In the genomic region with DNA sequence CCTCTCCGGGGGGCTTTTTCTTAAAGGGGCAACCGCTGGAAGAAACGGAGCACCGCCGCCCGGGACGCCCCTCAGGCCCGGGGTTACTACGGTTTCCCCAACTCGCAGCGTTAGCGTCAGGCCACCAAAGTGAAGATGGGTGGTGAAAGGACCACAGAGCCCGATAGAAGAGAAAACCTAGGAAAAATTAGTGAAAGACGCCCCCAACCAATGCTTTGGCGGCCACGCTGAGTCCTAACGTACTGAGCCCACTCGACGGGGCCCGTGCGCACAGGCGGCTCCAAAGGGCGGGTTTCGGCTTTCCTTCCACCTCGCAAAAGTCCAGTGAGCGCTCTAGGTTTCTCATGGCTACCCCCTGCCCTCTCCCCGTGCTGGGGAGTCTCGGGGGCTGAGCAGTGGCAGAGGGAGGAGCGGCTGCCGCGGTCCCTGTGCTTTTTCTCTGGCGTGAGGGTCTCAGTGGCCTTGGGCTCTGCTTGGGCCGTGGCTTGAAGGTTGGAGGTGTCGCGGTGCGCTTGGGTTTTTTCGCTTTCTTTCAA, we compare ENCODE assay signal across 1 cellular context.
TF ChIP-seq lines count a peak whose summit lies in the region.

No MANE protein-coding gene starts in this region.

TF ChIP-seq in K562, 482 proteins besides CTCF, POLR2A, EP300 and RAD21 (continued from another document and continues in another):
- no peak for TF ChIP-seq CTCFL (IDR thresholded peaks at IDR 0.05; ENCODE audit: borderline replicate concordance, insufficient read depth, low read depth, low read length, poor library complexity, severe bottlenecking)
- TF ChIP-seq MTA3 (IDR thresholded peaks at IDR 0.05; ENCODE audit: borderline replicate concordance) = no peak
- TF ChIP-seq JUN (IDR thresholded peaks at IDR 0.05; ENCODE audit: borderline replicate concordance, low read depth, low read length) = no peak
- no peak for TF ChIP-seq JUN (CRISPR knock-in tag; IDR thresholded peaks at IDR 0.05; ENCODE audit: borderline replicate concordance)
- TF ChIP-seq KAT8 (IDR thresholded peaks at IDR 0.05; ENCODE audit: low read depth) = no peak
- TF ChIP-seq ARNT (IDR thresholded peaks at IDR 0.05) = no peak; a peak in 1 of 4 replicates
- TF ChIP-seq GATAD2A (IDR thresholded peaks at IDR 0.05) = no peak
- TF ChIP-seq ZNF57 (CRISPR knock-in tag; IDR thresholded peaks at IDR 0.05) = no peak
- TF ChIP-seq MXI1 (IDR thresholded peaks at IDR 0.05; ENCODE audit: low read depth, low read length) = 0 out of 2 replicates have a peak, but pooled peaks have one; percentile 8
- peak; percentile 5; the same call in 1 of the 2 replicates for TF ChIP-seq POLR2AphosphoS5 (IDR thresholded peaks at IDR 0.05; ENCODE audit: control insufficient read depth, insufficient read depth, low read depth, low read length)
- TF ChIP-seq TEAD1 (CRISPR knock-in tag; IDR thresholded peaks at IDR 0.05) = no peak
- TF ChIP-seq, protein P1, sequence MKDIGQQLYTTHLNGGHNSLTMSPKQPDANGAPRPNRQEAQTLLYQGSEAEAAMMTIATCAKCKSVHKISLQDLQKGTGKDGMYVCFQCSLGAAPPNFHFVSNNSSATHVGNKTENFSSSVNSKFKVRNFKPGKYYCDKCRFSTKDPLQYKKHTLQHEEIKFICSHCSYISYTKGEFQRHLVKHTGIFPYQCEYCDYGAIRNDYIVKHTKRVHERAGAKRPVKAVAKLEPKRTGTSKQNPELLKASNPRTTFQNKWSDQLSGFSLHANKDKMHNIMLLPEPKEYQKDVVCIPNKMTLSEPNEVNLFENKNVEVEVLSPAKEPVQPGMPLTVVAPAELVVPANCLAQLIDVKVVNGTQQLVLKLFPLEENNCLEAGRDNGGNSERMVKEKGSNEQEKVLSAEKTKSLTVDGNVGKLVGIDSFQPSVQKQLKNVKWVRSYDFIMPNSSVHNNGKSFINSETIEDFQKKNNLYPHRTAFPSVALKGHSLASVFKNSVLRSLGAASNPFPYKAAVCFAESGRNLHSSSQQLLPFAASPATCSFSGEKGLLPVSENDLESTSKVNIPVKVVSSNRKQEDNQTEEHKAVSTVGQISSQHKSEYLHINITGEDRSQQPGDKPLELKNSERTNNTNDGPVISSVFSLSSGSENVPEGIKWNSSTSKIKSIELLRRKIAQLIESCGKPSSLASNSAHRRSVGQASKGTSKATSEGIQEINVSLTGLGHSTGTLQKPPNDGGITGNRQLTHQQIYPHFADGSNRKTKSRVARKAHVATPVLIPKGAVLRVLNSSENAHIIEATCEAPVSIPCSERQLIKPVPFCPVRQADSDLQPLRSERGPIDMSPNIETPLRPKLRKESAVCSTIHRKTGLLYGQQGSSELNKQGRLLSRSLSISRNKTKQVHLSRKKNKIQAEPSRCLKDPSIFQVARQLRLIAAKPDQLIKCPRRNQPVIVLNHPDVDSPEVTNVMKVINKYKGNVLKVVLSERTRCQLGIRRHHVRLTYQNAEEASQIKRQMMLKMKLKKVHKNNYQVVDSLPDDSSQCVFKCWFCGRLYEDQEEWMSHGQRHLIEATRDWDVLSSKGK (CRISPR knock-in tag; IDR thresholded peaks at IDR 0.05) = no peak
- no peak for TF ChIP-seq ELF1 (tag; IDR thresholded peaks at IDR 0.05)
- TF ChIP-seq POLR3A (IDR thresholded peaks at IDR 0.05; ENCODE audit: borderline replicate concordance, extremely low read depth, insufficient read depth, insufficient read length) = no peak
- TF ChIP-seq NCOA2 (IDR thresholded peaks at IDR 0.05; ENCODE audit: partially characterized antibody in 2 of 2) = no peak
- no peak for TF ChIP-seq POU5F1 (IDR thresholded peaks at IDR 0.05; ENCODE audit: borderline replicate concordance, low read depth, low read length, partially characterized antibody)
- no peak for TF ChIP-seq POLR2H (tag; IDR thresholded peaks at IDR 0.05; ENCODE audit: low read depth)
- TF ChIP-seq CBFA2T3 (IDR thresholded peaks at IDR 0.05) = no peak
- TF ChIP-seq NFRKB (IDR thresholded peaks at IDR 0.05; ENCODE audit: low read depth) = peak; percentile 84
- TF ChIP-seq TAF9B (IDR thresholded peaks at IDR 0.05; ENCODE audit: partially characterized antibody) = peak; percentile 11
- peak; percentile 40 for TF ChIP-seq SMARCE1 (IDR thresholded peaks at IDR 0.05)
- TF ChIP-seq ZBTB34 (CRISPR knock-in tag; IDR thresholded peaks at IDR 0.05) = no peak
- TF ChIP-seq, protein P2, sequence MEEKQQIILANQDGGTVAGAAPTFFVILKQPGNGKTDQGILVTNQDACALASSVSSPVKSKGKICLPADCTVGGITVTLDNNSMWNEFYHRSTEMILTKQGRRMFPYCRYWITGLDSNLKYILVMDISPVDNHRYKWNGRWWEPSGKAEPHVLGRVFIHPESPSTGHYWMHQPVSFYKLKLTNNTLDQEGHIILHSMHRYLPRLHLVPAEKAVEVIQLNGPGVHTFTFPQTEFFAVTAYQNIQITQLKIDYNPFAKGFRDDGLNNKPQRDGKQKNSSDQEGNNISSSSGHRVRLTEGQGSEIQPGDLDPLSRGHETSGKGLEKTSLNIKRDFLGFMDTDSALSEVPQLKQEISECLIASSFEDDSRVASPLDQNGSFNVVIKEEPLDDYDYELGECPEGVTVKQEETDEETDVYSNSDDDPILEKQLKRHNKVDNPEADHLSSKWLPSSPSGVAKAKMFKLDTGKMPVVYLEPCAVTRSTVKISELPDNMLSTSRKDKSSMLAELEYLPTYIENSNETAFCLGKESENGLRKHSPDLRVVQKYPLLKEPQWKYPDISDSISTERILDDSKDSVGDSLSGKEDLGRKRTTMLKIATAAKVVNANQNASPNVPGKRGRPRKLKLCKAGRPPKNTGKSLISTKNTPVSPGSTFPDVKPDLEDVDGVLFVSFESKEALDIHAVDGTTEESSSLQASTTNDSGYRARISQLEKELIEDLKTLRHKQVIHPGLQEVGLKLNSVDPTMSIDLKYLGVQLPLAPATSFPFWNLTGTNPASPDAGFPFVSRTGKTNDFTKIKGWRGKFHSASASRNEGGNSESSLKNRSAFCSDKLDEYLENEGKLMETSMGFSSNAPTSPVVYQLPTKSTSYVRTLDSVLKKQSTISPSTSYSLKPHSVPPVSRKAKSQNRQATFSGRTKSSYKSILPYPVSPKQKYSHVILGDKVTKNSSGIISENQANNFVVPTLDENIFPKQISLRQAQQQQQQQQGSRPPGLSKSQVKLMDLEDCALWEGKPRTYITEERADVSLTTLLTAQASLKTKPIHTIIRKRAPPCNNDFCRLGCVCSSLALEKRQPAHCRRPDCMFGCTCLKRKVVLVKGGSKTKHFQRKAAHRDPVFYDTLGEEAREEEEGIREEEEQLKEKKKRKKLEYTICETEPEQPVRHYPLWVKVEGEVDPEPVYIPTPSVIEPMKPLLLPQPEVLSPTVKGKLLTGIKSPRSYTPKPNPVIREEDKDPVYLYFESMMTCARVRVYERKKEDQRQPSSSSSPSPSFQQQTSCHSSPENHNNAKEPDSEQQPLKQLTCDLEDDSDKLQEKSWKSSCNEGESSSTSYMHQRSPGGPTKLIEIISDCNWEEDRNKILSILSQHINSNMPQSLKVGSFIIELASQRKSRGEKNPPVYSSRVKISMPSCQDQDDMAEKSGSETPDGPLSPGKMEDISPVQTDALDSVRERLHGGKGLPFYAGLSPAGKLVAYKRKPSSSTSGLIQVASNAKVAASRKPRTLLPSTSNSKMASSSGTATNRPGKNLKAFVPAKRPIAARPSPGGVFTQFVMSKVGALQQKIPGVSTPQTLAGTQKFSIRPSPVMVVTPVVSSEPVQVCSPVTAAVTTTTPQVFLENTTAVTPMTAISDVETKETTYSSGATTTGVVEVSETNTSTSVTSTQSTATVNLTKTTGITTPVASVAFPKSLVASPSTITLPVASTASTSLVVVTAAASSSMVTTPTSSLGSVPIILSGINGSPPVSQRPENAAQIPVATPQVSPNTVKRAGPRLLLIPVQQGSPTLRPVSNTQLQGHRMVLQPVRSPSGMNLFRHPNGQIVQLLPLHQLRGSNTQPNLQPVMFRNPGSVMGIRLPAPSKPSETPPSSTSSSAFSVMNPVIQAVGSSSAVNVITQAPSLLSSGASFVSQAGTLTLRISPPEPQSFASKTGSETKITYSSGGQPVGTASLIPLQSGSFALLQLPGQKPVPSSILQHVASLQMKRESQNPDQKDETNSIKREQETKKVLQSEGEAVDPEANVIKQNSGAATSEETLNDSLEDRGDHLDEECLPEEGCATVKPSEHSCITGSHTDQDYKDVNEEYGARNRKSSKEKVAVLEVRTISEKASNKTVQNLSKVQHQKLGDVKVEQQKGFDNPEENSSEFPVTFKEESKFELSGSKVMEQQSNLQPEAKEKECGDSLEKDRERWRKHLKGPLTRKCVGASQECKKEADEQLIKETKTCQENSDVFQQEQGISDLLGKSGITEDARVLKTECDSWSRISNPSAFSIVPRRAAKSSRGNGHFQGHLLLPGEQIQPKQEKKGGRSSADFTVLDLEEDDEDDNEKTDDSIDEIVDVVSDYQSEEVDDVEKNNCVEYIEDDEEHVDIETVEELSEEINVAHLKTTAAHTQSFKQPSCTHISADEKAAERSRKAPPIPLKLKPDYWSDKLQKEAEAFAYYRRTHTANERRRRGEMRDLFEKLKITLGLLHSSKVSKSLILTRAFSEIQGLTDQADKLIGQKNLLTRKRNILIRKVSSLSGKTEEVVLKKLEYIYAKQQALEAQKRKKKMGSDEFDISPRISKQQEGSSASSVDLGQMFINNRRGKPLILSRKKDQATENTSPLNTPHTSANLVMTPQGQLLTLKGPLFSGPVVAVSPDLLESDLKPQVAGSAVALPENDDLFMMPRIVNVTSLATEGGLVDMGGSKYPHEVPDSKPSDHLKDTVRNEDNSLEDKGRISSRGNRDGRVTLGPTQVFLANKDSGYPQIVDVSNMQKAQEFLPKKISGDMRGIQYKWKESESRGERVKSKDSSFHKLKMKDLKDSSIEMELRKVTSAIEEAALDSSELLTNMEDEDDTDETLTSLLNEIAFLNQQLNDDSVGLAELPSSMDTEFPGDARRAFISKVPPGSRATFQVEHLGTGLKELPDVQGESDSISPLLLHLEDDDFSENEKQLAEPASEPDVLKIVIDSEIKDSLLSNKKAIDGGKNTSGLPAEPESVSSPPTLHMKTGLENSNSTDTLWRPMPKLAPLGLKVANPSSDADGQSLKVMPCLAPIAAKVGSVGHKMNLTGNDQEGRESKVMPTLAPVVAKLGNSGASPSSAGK (IDR thresholded peaks at IDR 0.05) = no peak
- TF ChIP-seq CHCHD3 (CRISPR knock-in tag; IDR thresholded peaks at IDR 0.05) = no peak
- TF ChIP-seq, protein P3, sequence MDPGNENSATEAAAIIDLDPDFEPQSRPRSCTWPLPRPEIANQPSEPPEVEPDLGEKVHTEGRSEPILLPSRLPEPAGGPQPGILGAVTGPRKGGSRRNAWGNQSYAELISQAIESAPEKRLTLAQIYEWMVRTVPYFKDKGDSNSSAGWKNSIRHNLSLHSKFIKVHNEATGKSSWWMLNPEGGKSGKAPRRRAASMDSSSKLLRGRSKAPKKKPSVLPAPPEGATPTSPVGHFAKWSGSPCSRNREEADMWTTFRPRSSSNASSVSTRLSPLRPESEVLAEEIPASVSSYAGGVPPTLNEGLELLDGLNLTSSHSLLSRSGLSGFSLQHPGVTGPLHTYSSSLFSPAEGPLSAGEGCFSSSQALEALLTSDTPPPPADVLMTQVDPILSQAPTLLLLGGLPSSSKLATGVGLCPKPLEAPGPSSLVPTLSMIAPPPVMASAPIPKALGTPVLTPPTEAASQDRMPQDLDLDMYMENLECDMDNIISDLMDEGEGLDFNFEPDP (CRISPR knock-in tag; IDR thresholded peaks at IDR 0.05) = no peak
- TF ChIP-seq SNIP1 (IDR thresholded peaks at IDR 0.05; ENCODE audit: low read depth) = peak; percentile 53; the same call in 1 of the 2 replicates
- no peak; the same call in 1 of the 2 replicates for TF ChIP-seq ZNF12 (CRISPR knock-in tag; IDR thresholded peaks at IDR 0.05)
- TF ChIP-seq FOXJ2 (tag; IDR thresholded peaks at IDR 0.05) = no peak
- no peak for TF ChIP-seq NFE2 (IDR thresholded peaks at IDR 0.05; ENCODE audit: low read depth)
